ENCODE assay signal across 8 cellular contexts in genomic region chr17:63425478-63425877, GRCh38. TPM values are rescaled to one million over a fixed set of nuclear protein-coding genes. Genes with fewer than 3 reads are reported as not detected.
DNase-seq lines count a peak whose midpoint lies in the region; ATAC-seq and TF ChIP-seq lines count a peak whose summit lies in the region.

No MANE protein-coding gene starts in this region.

- H3K4me3 ChIP-seq in coronary artery (no peak overlapping the region), lower lobe of right lung (no peak overlapping the region)

- peak; percentile 88 for TF ChIP-seq CTCF in coronary artery (IDR thresholded peaks at IDR 0.05)
- peak; percentile 95 for TF ChIP-seq CTCF in lower lobe of right lung (IDR thresholded peaks at IDR 0.05)

- H3K27me3 ChIP-seq in lower lobe of right lung (ENCODE audit: low read depth) = no peaks in the 10 kb centered on the region

- peak; percentile 69 for ATAC-seq in HG03095 (IDR thresholded peaks at IDR 0.05; ENCODE audit: unreplicated experiment)
- ATAC-seq in lower lobe of right lung = peak; percentile 87 to 88
- no peak for ATAC-seq in HG03342 (IDR thresholded peaks at IDR 0.05; ENCODE audit: unreplicated experiment)

- peaks cover 22% of the 10 kb centered on the region for H3K36me3 ChIP-seq in lower lobe of right lung

- H3K9me3 ChIP-seq in lower lobe of right lung = no peaks in the 10 kb centered on the region

- peaks cover 29% of the 10 kb centered on the region for H3K4me1 ChIP-seq in lower lobe of right lung

- H3K27ac ChIP-seq in coronary artery (no peak overlapping the region), lower lobe of right lung (no peak overlapping the region)

- peak; percentile 27 for DNase-seq in DMS53 treated with DMSO at 0.1 percent for 48 hours (lab: John Stamatoyannopoulos, UW; ENCODE audit: unreplicated experiment)
- DNase-seq in NCI-H526 (lab: John Stamatoyannopoulos, UW) = peak; percentile 47 to 86
- peak; percentile 78 for DNase-seq in activated CD4-positive, alpha-beta T cell treated with anti-CD3 and anti-CD28 coated beads for 48 hours
- peak; percentile 81 for DNase-seq in coronary artery (ENCODE audit: low spot score)
- DNase-seq in lower lobe of right lung = peak; percentile 68
- peak in 2 of 3 donors; percentile 57 to 62 for DNase-seq in stimulated activated CD4-positive, alpha-beta T cell treated with anti-CD3 and anti-CD28 coated beads, TNF-alpha, amount 100 ng/mL, for 48 hours (ENCODE audit: low read depth in 3 of 3)

- intact Hi-C loops in lower lobe of right lung (cut with DNase I) = loop anchor here (10.0 kb wide), 1 partner anchor 189 kb away; no protein-coding TSS in a partner anchor

RNA-seq across cellular contexts. Expression of gene CYB561, which starts 20.6 kb away (rescaled TPM):
- total RNA-seq in lower lobe of right lung = 49.9 TPM

RNA-seq across cellular contexts. Expression of gene ACE, which starts 51.4 kb away (rescaled TPM):
- 90.7 TPM for total RNA-seq in lower lobe of right lung

Comparison
In these comparisons a context has a peak if more than half of its experiments do, and no peak if none do; other contexts are left out.
1. DNase-seq: peak in every context shown above with its lines; median percentile 81 in coronary artery; 78 in activated CD4-positive, alpha-beta T cell treated with anti-CD3 and anti-CD28 coated beads for 48 hours; 68 in lower lobe of right lung; 66 in NCI-H526; 60 in stimulated activated CD4-positive, alpha-beta T cell treated with anti-CD3 and anti-CD28 coated beads, TNF-alpha, amount 100 ng/mL, for 48 hours; 27 in DMS53 treated with DMSO at 0.1 percent for 48 hours.